ENCODE assay signal across 26 cellular contexts in genomic region chr6:109302176-109302575, GRCh38.
"Had no signal": no experiment of that assay in that cellular context is flagged by ENCODE, and none has a peak within 500 bp of the region (broad histone marks: within the 10 kb centered on the region; RNA-seq: fewer than 3 reads in every experiment).

No MANE protein-coding gene starts in this region.

- H3K4me3 Mint-ChIP-seq: activated CD4-positive, alpha-beta T cell treated with anti-CD3 and anti-CD28 coated beads, Interleukin-2, amount 10 ng/mL, durations not matched to agents 24 days and 14 days; activated CD8-positive, alpha-beta T cell treated with anti-CD3 and anti-CD28 coated beads, Interleukin-2, amount 10 ng/mL, durations not matched to agents 7 days and 5 days; activated naive CD4-positive, alpha-beta T cell treated with anti-CD3 and anti-CD28 coated beads, Interleukin-2, amount 50 U/mL, for 24 hours; activated T-cell treated with anti-CD3 and anti-CD28 coated beads, Interleukin-2, amount 50 U/mL, for 24 hours; brain had no signal

- H3K36me3 Mint-ChIP-seq: activated naive CD4-positive, alpha-beta T cell treated with anti-CD3 and anti-CD28 coated beads, Interleukin-2, amount 50 U/mL, for 24 hours; brain had no signal

- H3K9ac ChIP-seq: KMS-11 had no signal

- H3K4me1 Mint-ChIP-seq: activated naive CD4-positive, alpha-beta T cell treated with anti-CD3 and anti-CD28 coated beads, Interleukin-2, amount 50 U/mL, for 24 hours had no signal

- H3K9me3 ChIP-seq: adrenal gland had no signal

- FAIRE-seq: RCC 7860, TTC549 had no signal

- H3K27me3 Mint-ChIP-seq: activated CD4-positive, alpha-beta T cell treated with anti-CD3 and anti-CD28 coated beads, Interleukin-2, amount 10 ng/mL, durations not matched to agents 24 days and 14 days had no signal

- DNase-seq: activated CD4-positive, alpha-beta T cell treated with anti-CD3 and anti-CD28 coated beads, Interleukin-2, amount 10 ng/mL, durations not matched to agents 24 days and 14 days; activated CD4-positive, alpha-beta T cell treated with anti-CD3 and anti-CD28 coated beads, Interleukin-2, amount 50 U/mL, for 4 hours; activated CD8-positive, alpha-beta T cell treated with anti-CD3 and anti-CD28 coated beads, Interleukin-2, amount 10 ng/mL, durations not matched to agents 7 days and 5 days; activated gamma-delta T cell; activated naive CD4-positive, alpha-beta T cell treated with Interleukin-2 at 50 U/mL for 16 hours; activated T-cell treated with anti-CD3 and anti-CD28 coated beads, Interleukin-2, amount 50 U/mL, for 24 hours; adrenal gland; central memory CD4-positive, alpha-beta T cell; MM.1S; MV-4-11; NCI-H1092; NCI-H1436 treated with DMSO at 0.1 percent for 48 hours; NCI-H1694 treated with DMSO at 0.1 percent for 48 hours; NCI-H2029; NCI-H345; NCI-H524 treated with DMSO at 0.1 percent for 48 hours; PC-3 had no signal

- H3K4me2 ChIP-seq: KMS-11 had no signal

- H3K27ac ChIP-seq: adrenal gland, KMS-11, RWPE1, SK-N-MC had no signal

- H3K4me3 ChIP-seq: adrenal gland, SK-N-MC had no signal

- ATAC-seq: activated CD8-positive, alpha-beta T cell treated with anti-CD3 and anti-CD28 coated beads, Interleukin-2, amount 10 ng/mL, durations not matched to agents 7 days and 5 days; PC-3; Right ventricle myocardium inferior had no signal

- H3K36me3 ChIP-seq: adrenal gland had no signal

- H3K27ac Mint-ChIP-seq: activated CD4-positive, alpha-beta T cell treated with anti-CD3 and anti-CD28 coated beads, Interleukin-2, amount 10 ng/mL, durations not matched to agents 24 days and 14 days; activated CD8-positive, alpha-beta T cell treated with anti-CD3 and anti-CD28 coated beads, Interleukin-2, amount 10 ng/mL, durations not matched to agents 7 days and 5 days; activated naive CD4-positive, alpha-beta T cell treated with anti-CD3 and anti-CD28 coated beads, Interleukin-2, amount 50 U/mL, for 24 hours; activated T-cell treated with anti-CD3 and anti-CD28 coated beads, Interleukin-2, amount 50 U/mL, for 24 hours; activated T-helper 2 cell treated with anti-CD3 and anti-CD28 coated beads, Interferon-gamma antibody, Interleukin-2, Interleukin-4, amounts not matched to agents 10 μg/mL and 5 μg/mL and 100 μg/mL, durations not matched to agents 14 hours and 24 hours and 36 hours had no signal

- H3K27me3 ChIP-seq: adrenal gland had no signal

- H3K9me3 Mint-ChIP-seq: activated CD4-positive, alpha-beta T cell treated with anti-CD3 and anti-CD28 coated beads, Interleukin-2, amount 10 ng/mL, durations not matched to agents 24 days and 14 days; activated naive CD4-positive, alpha-beta T cell treated with anti-CD3 and anti-CD28 coated beads, Interleukin-2, amount 50 U/mL, for 24 hours; activated T-cell treated with anti-CD3 and anti-CD28 coated beads, Interleukin-2, amount 50 U/mL, for 24 hours; activated T-helper 2 cell treated with anti-CD3 and anti-CD28 coated beads, Interferon-gamma antibody, Interleukin-2, Interleukin-4, amounts not matched to agents 10 μg/mL and 5 μg/mL and 100 μg/mL, durations not matched to agents 14 hours and 24 hours and 36 hours; brain had no signal
